ENCODE assay signal across 16 cellular contexts in genomic region chrX:12610079-12610478, GRCh38.
DNase-seq lines count a peak whose midpoint lies in the region; ATAC-seq, FAIRE-seq and TF ChIP-seq lines count a peak whose summit lies in the region.
"Had no signal": no experiment of that assay in that cellular context is flagged by ENCODE, and none has a peak within 500 bp of the region (broad histone marks: within the 10 kb centered on the region; RNA-seq: fewer than 3 reads in every experiment).

No MANE protein-coding gene starts in this region.

- H3K27ac ChIP-seq in breast epithelium (no peak overlapping the region), right lobe of liver (no peak overlapping the region)
- H3K27ac ChIP-seq: 22Rv1, tibial nerve had no signal

- WGBS in right lobe of liver (ENCODE audit: insufficient coverage, low coverage, low lambda C conversion rate, missing lambda C conversion rate), result 36% methylated on average over 2 of the region's 2 CpGs

- TF ChIP-seq CTCF in MCF 10A (IDR thresholded peaks at IDR 0.05; ENCODE audit: unreplicated experiment) (no peak), breast epithelium (IDR thresholded peaks at IDR 0.05) (no peak), right lobe of liver (IDR thresholded peaks at IDR 0.05) (no peak)

- H3K27ac Mint-ChIP-seq in MCF 10A (ENCODE audit: low read depth, unreplicated experiment), result peak overlapping the region; percentile 74
- H3K27ac Mint-ChIP-seq: nephron progenitor cell, T-helper 17 cell had no signal

- no peaks in the 10 kb centered on the region for H3K36me3 Mint-ChIP-seq in MCF 10A (ENCODE audit: insufficient read depth, unreplicated experiment)

- peaks cover 6% of the 10 kb centered on the region for H3K4me1 Mint-ChIP-seq in MCF 10A (ENCODE audit: insufficient read depth, unreplicated experiment)
- H3K4me1 Mint-ChIP-seq: nephron progenitor cell, T-helper 17 cell had no signal

- no TSS peak for BruUV-seq in MCF 10A (replicated peaks; lab: Mats Ljungman, UMichigan)

- intact Hi-C loops in MCF 10A (cut with micrococcal nuclease) (no loop called here), breast epithelium (cut with DNase I; ENCODE audit: low total_unique reads) (no loop called here), right lobe of liver (cut with DNase I) (no loop called here)

- H3K4me3 Mint-ChIP-seq in MCF 10A (ENCODE audit: unreplicated experiment), result no peak overlapping the region
- H3K4me3 Mint-ChIP-seq: nephron progenitor cell, T-helper 17 cell had no signal

- H3K9me3 Mint-ChIP-seq in MCF 10A (ENCODE audit: unreplicated experiment), result no peaks in the 10 kb centered on the region

- peaks cover 0 to 21% of the 10 kb centered on the region in 2 donors for H3K27me3 ChIP-seq in breast epithelium
- H3K27me3 ChIP-seq in right lobe of liver, result no peaks in the 10 kb centered on the region
- H3K27me3 ChIP-seq: tibial nerve had no signal

- no peaks in the 10 kb centered on the region for H3K4me1 ChIP-seq in breast epithelium
- H3K4me1 ChIP-seq in right lobe of liver, result no peaks in the 10 kb centered on the region
- H3K4me1 ChIP-seq: tibial nerve had no signal

- peak; percentile 90 for DNase-seq in MCF 10A (ENCODE audit: unreplicated experiment)
- no peak for DNase-seq in breast epithelium (ENCODE audit: low spot score in 2 of 2)
- DNase-seq in OCI-M1 (lab: John Stamatoyannopoulos, UW), result peak; percentile 25
- peak; percentile 16 for DNase-seq in urothelium cell line (ENCODE audit: low spot score)
- DNase-seq in right lobe of liver, result no peak
- no peak for DNase-seq in stimulated activated CD4-positive, alpha-beta T cell treated with anti-CD3 and anti-CD28 coated beads, Interleukin-12 subunit alpha, Interleukin-12 subunit beta, amount 100 ng/mL, for 4 hours
- DNase-seq: activated CD4-positive, alpha-beta T cell treated with anti-CD3 and anti-CD28 coated beads, Interleukin-2, amount 50 U/mL, for 48 hours; activated effector memory CD4-positive, alpha-beta T cell treated with anti-CD3 and anti-CD28 coated beads, Interleukin-2, amount 50 U/mL, for 16 hours; NCI-H1436; nephron progenitor cell; T-helper 17 cell had no signal

- H3K4me3 ChIP-seq in breast epithelium, result no peak overlapping the region
- no peak overlapping the region for H3K4me3 ChIP-seq in right lobe of liver
- H3K4me3 ChIP-seq: skin epidermis, tibial nerve had no signal

- H3K36me3 ChIP-seq in breast epithelium, result no peaks in the 10 kb centered on the region
- no peaks in the 10 kb centered on the region for H3K36me3 ChIP-seq in right lobe of liver
- H3K36me3 ChIP-seq: tibial nerve had no signal

- H3K9me3 ChIP-seq in breast epithelium (no peaks in the 10 kb centered on the region), right lobe of liver (no peaks in the 10 kb centered on the region)
- H3K9me3 ChIP-seq: tibial nerve had no signal

- CTCF ChIA-PET in MCF 10A (lab: Yijun Ruan, JAX), result interaction anchor here (0.6 to 1.7 kb wide), 4 partner anchors 92 to 1887 kb away, joined by 3 to 5 read pairs (median 4); no protein-coding TSS in a partner anchor

- H3K27me3 Mint-ChIP-seq in MCF 10A (ENCODE audit: insufficient read depth, unreplicated experiment), result peaks cover 12% of the 10 kb centered on the region

- no peak for TF ChIP-seq POLR2A in breast epithelium (IDR thresholded peaks at IDR 0.05)
- no peak for TF ChIP-seq POLR2A in right lobe of liver (IDR thresholded peaks at IDR 0.05)

- POLR2A ChIA-PET in MCF 10A (lab: Yijun Ruan, JAX), result no interaction called here

- ATAC-seq in esophagus mucosa (peak; percentile 99), GM21786 (IDR thresholded peaks at IDR 0.05; ENCODE audit: unreplicated experiment) (no peak), right lobe of liver (no peak)
- ATAC-seq: T-helper 17 cell had no signal

- FAIRE-seq in urothelium cell line (lab: Jason Lieb, UNC), result no peak

Comparison
In these comparisons a context has a peak if more than half of its experiments do, and no peak if none do; other contexts are left out.
1. DNase-seq: peak in MCF 10A (single experiment), OCI-M1 (single experiment) and urothelium cell line (single experiment); none in breast epithelium (0 of 2), right lobe of liver (0 of 3) and stimulated activated CD4-positive, alpha-beta T cell treated with anti-CD3 and anti-CD28 coated beads, Interleukin-12 subunit alpha, Interleukin-12 subunit beta, amount 100 ng/mL, for 4 hours (single experiment).